8 cellular contexts compared by ENCODE assay signal in genomic region chrX:46628406-46629371, GRCh38. TPM values are rescaled to one million over a fixed set of nuclear protein-coding genes. Genes with fewer than 3 reads are reported as not detected.
DNase-seq lines count a peak whose midpoint lies in the region; ATAC-seq and TF ChIP-seq lines count a peak whose summit lies in the region.
"Had no signal": no experiment of that assay in that cellular context is flagged by ENCODE, and none has a peak within 500 bp of the region (broad histone marks: within the 10 kb centered on the region; RNA-seq: fewer than 3 reads in every experiment).

No MANE protein-coding gene starts in this region.

- no peak overlapping the region for H3K27ac ChIP-seq in RWPE1

- H3K9me3 Mint-ChIP-seq in dendritic cell treated with granulocyte-macrophage colony-stimulating factor and Interleukin-4, amounts not matched to agents 40 ng/mL and 50 ng/mL, for 4 days = no peaks in the 10 kb centered on the region

- ATAC-seq in GM18511 (IDR thresholded peaks at IDR 0.05; ENCODE audit: unreplicated experiment) (peak; percentile 92), GM21529 (IDR thresholded peaks at IDR 0.05; ENCODE audit: unreplicated experiment) (peak; percentile 89), sciatic nerve (peak; percentile 85)

- peaks cover 41% of the 10 kb centered on the region for H3K4me1 Mint-ChIP-seq in dendritic cell treated with granulocyte-macrophage colony-stimulating factor and Interleukin-4, amounts not matched to agents 40 ng/mL and 50 ng/mL, for 4 days (ENCODE audit: low read depth)

- no peaks in the 10 kb centered on the region for H3K27me3 Mint-ChIP-seq in dendritic cell treated with granulocyte-macrophage colony-stimulating factor and Interleukin-4, amounts not matched to agents 40 ng/mL and 50 ng/mL, for 4 days

- H3K27ac Mint-ChIP-seq in dendritic cell treated with granulocyte-macrophage colony-stimulating factor and Interleukin-4, amounts not matched to agents 40 ng/mL and 50 ng/mL, for 4 days = peak overlapping the region; percentile 90

- peaks cover 6% of the 10 kb centered on the region for H3K36me3 Mint-ChIP-seq in dendritic cell treated with granulocyte-macrophage colony-stimulating factor and Interleukin-4, amounts not matched to agents 40 ng/mL and 50 ng/mL, for 4 days (ENCODE audit: low read depth)

- in situ Hi-C loops in KBM-7 (cut with MboI; ENCODE audit: low pct_unique_long_range_greater_than_20kb, low sequenced_read_pairs) = no loop called here

- no peak for TF ChIP-seq CTCF in RWPE1 (conservative IDR thresholded peaks at IDR 0.05; ENCODE audit: low read depth)

- peak overlapping the region; percentile 26 for H3K4me3 Mint-ChIP-seq in dendritic cell treated with granulocyte-macrophage colony-stimulating factor and Interleukin-4, amounts not matched to agents 40 ng/mL and 50 ng/mL, for 4 days
- H3K4me3 Mint-ChIP-seq: neural crest cell had no signal

- CTCF ChIA-PET in RWPE1 (lab: Yijun Ruan, JAX) = interaction anchor here (0.7 kb wide), 1 partner anchor 20 kb away, joined by 3 read pairs; no protein-coding TSS in a partner anchor

- intact Hi-C loops in dendritic cell treated with granulocyte-macrophage colony-stimulating factor and Interleukin-4, amounts not matched to agents 40 ng/mL and 50 ng/mL, for 4 days (cut with micrococcal nuclease) = no loop called here
- intact Hi-C loops in sciatic nerve (cut with DNase I) = no loop called here

- peak; percentile 71 for DNase-seq in KBM-7
- DNase-seq in sciatic nerve (ENCODE audit: low spot score) = no peak
- DNase-seq in SHP77 (lab: John Stamatoyannopoulos, UW) = no peak
- DNase-seq in RWPE1 (ENCODE audit: low spot score) = no peak

- POLR2A ChIA-PET in RWPE1 (lab: Yijun Ruan, JAX; ENCODE audit: low non-redundant PET) = interaction anchor here (0.6 kb wide), 1 partner anchor 81 kb away, joined by 3 read pairs; no protein-coding TSS in a partner anchor

RNA-seq across cellular contexts. Expression of gene CHST7, which starts 55.1 kb away (rescaled TPM):
- 7.0 TPM for total RNA-seq in sciatic nerve
